8 cellular contexts compared by ENCODE assay signal in genomic region chr10:58266826-58267712, GRCh38. TPM values are rescaled to one million over a fixed set of nuclear protein-coding genes. Genes with fewer than 3 reads are reported as not detected.
DNase-seq lines count a peak whose midpoint lies in the region; ATAC-seq, FAIRE-seq and TF ChIP-seq lines count a peak whose summit lies in the region.

No MANE protein-coding gene starts in this region.

- H3K27ac ChIP-seq in CD4-positive, alpha-beta T cell (ENCODE audit: low read depth, low read length), result peak overlapping the region; percentile 81
- H3K27ac ChIP-seq in Karpas-422 (ENCODE audit: low read length), result peak overlapping the region; percentile 80
- peak overlapping the region; percentile 91 for H3K27ac ChIP-seq in VCaP
- peak overlapping the region; percentile 90 to 95 for H3K27ac ChIP-seq in kidney (ENCODE audit: low read depth in 2 of 2, low read length in 2 of 2)
- peak overlapping the region; percentile 91 to 99 (median 98) for H3K27ac ChIP-seq in spleen

- H3K4me2 ChIP-seq in Karpas-422 (ENCODE audit: low read depth, low read length, poor library complexity, severe bottlenecking), result peak overlapping the region; percentile 99

- H3K36me3 Mint-ChIP-seq in CD4-positive, alpha-beta T cell (ENCODE audit: low read depth), result peaks cover 23% of the 10 kb centered on the region

- peaks cover 54% of the 10 kb centered on the region for H3K4me1 Mint-ChIP-seq in CD4-positive, alpha-beta T cell (ENCODE audit: low read depth)

- no peaks in the 10 kb centered on the region for H3K9me3 ChIP-seq in CD4-positive, alpha-beta T cell (ENCODE audit: control insufficient read depth, low read length)
- H3K9me3 ChIP-seq in Karpas-422 (ENCODE audit: low read length) (no peaks in the 10 kb centered on the region), kidney (ENCODE audit: control insufficient read depth in 1 of 2, low read length in 2 of 2) (no peaks in the 10 kb centered on the region), spleen (no peaks in the 10 kb centered on the region)

- intact Hi-C loops in CD4-positive, alpha-beta T cell (cut with DNase I, micrococcal nuclease), result loop anchor here (2.0 to 10.0 kb wide), 4 partner anchors 55 to 1638 kb away; partner anchors contain the start of gene CCDC6 (in 1 of the 2)
- intact Hi-C loops in kidney (cut with DNase I), result no loop called here
- intact Hi-C loops in spleen (cut with DNase I; ENCODE audit: low total_unique reads), result no loop called here

- no peak for ATAC-seq in CD4-positive, alpha-beta T cell (ENCODE audit: poor library complexity)
- peak; percentile 7 for ATAC-seq in GM21423 (IDR thresholded peaks at IDR 0.05; ENCODE audit: unreplicated experiment)
- no peak for ATAC-seq in GM18519 (IDR thresholded peaks at IDR 0.05; ENCODE audit: low FRiP score, unreplicated experiment)

- peak; percentile 3 to 40 (median 16) for DNase-seq in CD4-positive, alpha-beta T cell
- DNase-seq in Karpas-422 (peak; percentile 84), choroid plexus epithelial cell (ENCODE audit: low read depth) (peak; percentile 84), kidney (peak; percentile 83), spleen (peak; percentile 94)

- 0 to 1% (median 1%) methylated on average over 42 to 53 of the region's 53 CpGs for WGBS in spleen, 5 donors

- no peak for FAIRE-seq in kidney (lab: Jason Lieb, UNC)

- POLR2A ChIA-PET in CD4-positive, alpha-beta T cell (lab: Charles Lee), result interaction anchor here (2.5 to 4.5 kb wide), 2 partner anchors 68 to 118 kb away, joined by 16 to 78 read pairs; partner anchors contain the start of genes TFAM and UBE2D1

- H3K4me3 ChIP-seq in Karpas-422 (ENCODE audit: low read length), result peak overlapping the region; percentile 81
- H3K4me3 ChIP-seq in choroid plexus epithelial cell (ENCODE audit: low read depth, low read length), result peak overlapping the region; percentile 84
- H3K4me3 ChIP-seq in kidney (ENCODE audit: low read length in 2 of 2), result peak overlapping the region; percentile 75 to 83
- peak overlapping the region; percentile 57 to 88 (median 70) for H3K4me3 ChIP-seq in spleen

- H3K9ac ChIP-seq in Karpas-422 (ENCODE audit: low read length) (peak overlapping the region; percentile 85), kidney (ENCODE audit: low read length in 2 of 2) (peak overlapping the region; percentile 70 to 83)

- H2AFZ ChIP-seq in Karpas-422 (ENCODE audit: low read length), result peak overlapping the region; percentile 12; the same call in 1 of the 2 replicates

- H3K4me3 Mint-ChIP-seq in CD4-positive, alpha-beta T cell, result peak overlapping the region; percentile 93

- H3K9me2 ChIP-seq in Karpas-422 (replicated peaks; ENCODE audit: insufficient read depth, low read length), result no peaks in the 10 kb centered on the region

- peaks cover 90% of the 10 kb centered on the region for H3K79me2 ChIP-seq in Karpas-422 (ENCODE audit: low read length)

- no peaks in the 10 kb centered on the region for H3K27me3 ChIP-seq in CD4-positive, alpha-beta T cell (ENCODE audit: control insufficient read depth, insufficient read depth, low read length)
- H3K27me3 ChIP-seq in Karpas-422 (ENCODE audit: low read length), result no peaks in the 10 kb centered on the region
- H3K27me3 ChIP-seq in spleen (replicated peaks in 1 of 7), result no peaks in the 10 kb centered on the region

- peaks cover 43% of the 10 kb centered on the region for H3K4me1 ChIP-seq in Karpas-422 (ENCODE audit: low read length)
- peaks cover 0 to 2% of the 10 kb centered on the region in 2 donors for H3K4me1 ChIP-seq in kidney (ENCODE audit: control insufficient read depth in 1 of 2, insufficient read depth in 1 of 2, low read depth in 1 of 2, low read length in 2 of 2)
- H3K4me1 ChIP-seq in spleen, result peaks cover 12 to 74% (median 45%) of the 10 kb centered on the region in 6 donors

- TF ChIP-seq POLR2A in spleen (IDR thresholded peaks at IDR 0.05), result no peak

- CTCF ChIA-PET in CD4-positive, alpha-beta T cell (lab: Charles Lee), result interaction anchor here (1.8 kb wide), 1 partner anchor 1639 kb away, joined by 7 read pairs; the partner anchor contains the start of gene CCDC6

- H3K27ac Mint-ChIP-seq in CD4-positive, alpha-beta T cell, result peak overlapping the region; percentile 91

- no peak for TF ChIP-seq CTCF in CD4-positive, alpha-beta T cell (IDR thresholded peaks at IDR 0.05)
- TF ChIP-seq CTCF in VCaP (conservative IDR thresholded peaks at IDR 0.05) (no peak), choroid plexus epithelial cell (conservative IDR thresholded peaks at IDR 0.05; ENCODE audit: low read depth, low read length) (no peak), kidney (IDR thresholded peaks at IDR 0.05; ENCODE audit: borderline replicate concordance, extremely low read depth, insufficient read depth) (no peak), spleen (IDR thresholded peaks at IDR 0.05 in 8 of 11, conservative IDR thresholded peaks at IDR 0.05 in 3 of 11) (no peak)

- peaks cover 7% of the 10 kb centered on the region; the same call in 1 of the 2 replicates for H3K36me3 ChIP-seq in Karpas-422 (ENCODE audit: insufficient read depth, low read length)
- no peaks in the 10 kb centered on the region for H3K36me3 ChIP-seq in kidney (ENCODE audit: control insufficient read depth in 1 of 2, insufficient read depth in 2 of 2, low read length in 2 of 2)
- H3K36me3 ChIP-seq in spleen, result no peaks in the 10 kb centered on the region

- no peaks in the 10 kb centered on the region for H3K27me3 Mint-ChIP-seq in CD4-positive, alpha-beta T cell

- H3K9me3 Mint-ChIP-seq in CD4-positive, alpha-beta T cell, result no peaks in the 10 kb centered on the region

- no peaks in the 10 kb centered on the region for H4K20me1 ChIP-seq in Karpas-422 (ENCODE audit: insufficient read depth, low read depth, low read length)

RNA-seq across cellular contexts. Expression of gene IPMK, which starts 0.6 kb away (rescaled TPM):
- 1 to 10 TPM; 1.4 to 1.5 TPM for total RNA-seq in CD4-positive, alpha-beta T cell
- 13.7 and 25.2 TPM in 2 replicates for total RNA-seq in Karpas-422 (2014; rRNA removed; shearing (Covaris generic); ENCODE audit: low replicate concordance)
- total RNA-seq in kidney, result 5.0 TPM
- polyA plus RNA-seq in kidney (ENCODE audit: insufficient read depth, low read depth, low replicate concordance), result 1.7 TPM
- total RNA-seq in spleen, result 10 to 100 TPM; 12.3 to 17.2 (median 13.6) TPM
- 1 to 10 TPM; 2.9 to 4.3 (median 3.4) TPM for polyA plus RNA-seq in spleen

RNA-seq across cellular contexts. Expression of gene CISD1, which starts 1.9 kb away (rescaled TPM):
- 1 to 10 TPM; 1.5 to 2.0 TPM for total RNA-seq in CD4-positive, alpha-beta T cell
- total RNA-seq in Karpas-422 (2014; rRNA removed; shearing (Covaris generic); ENCODE audit: low replicate concordance), result 35.8 and 74.1 TPM in 2 replicates
- total RNA-seq in kidney (38.0 TPM), spleen (10 to 100 TPM in 5 of 7 donors, 1 to 10 TPM in 2; 7.1 to 26.5 (median 17.3) TPM)
- polyA plus RNA-seq in kidney (ENCODE audit: insufficient read depth, low read depth, low replicate concordance) (216 TPM), spleen (10 to 100 TPM in 2 of 3 donors, 1 to 10 TPM in 1; 8.5 to 26.4 (median 24.5) TPM)

Comparison
In these comparisons a context has a peak if more than half of its experiments do, and no peak if none do; other contexts are left out.
1. DNase-seq: peak in every context shown above with its lines; median percentile 94 in spleen; 84 in Karpas-422; 84 in choroid plexus epithelial cell; 83 in kidney; 16 in CD4-positive, alpha-beta T cell.
2. intact Hi-C loops: an anchor here in CD4-positive, alpha-beta T cell (2.0 to 10.0 kb wide); none called in kidney and spleen.